Comparison of ENCODE assay signal across 16 cellular contexts in the genomic region with DNA sequence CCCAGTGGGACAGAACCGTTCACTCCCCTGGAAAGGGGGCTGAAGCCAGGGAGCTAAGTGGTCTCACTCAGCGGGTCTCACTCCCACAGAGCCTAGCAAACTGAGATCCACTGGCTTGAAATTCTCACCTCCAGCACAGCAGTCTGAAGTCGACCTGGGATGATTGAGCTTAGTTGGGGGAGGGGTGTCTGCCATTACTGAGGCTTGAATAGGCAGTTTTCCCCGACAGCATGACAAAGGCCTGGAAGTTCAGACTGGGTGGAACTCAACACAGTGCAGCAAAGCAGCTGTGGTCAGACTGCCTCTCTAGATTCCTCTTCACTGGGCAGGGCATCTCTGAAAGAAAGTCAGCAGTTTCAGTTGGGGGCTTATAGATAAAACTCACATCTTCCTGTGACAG.
DNase-seq lines count a peak whose midpoint lies in the region; ATAC-seq, FAIRE-seq and TF ChIP-seq lines count a peak whose summit lies in the region.
"Had no signal": no experiment of that assay in that cellular context is flagged by ENCODE, and none has a peak within 500 bp of the region (broad histone marks: within the 10 kb centered on the region; RNA-seq: fewer than 3 reads in every experiment).

No MANE protein-coding gene starts in this region.

- FAIRE-seq in H1 (lab: Jason Lieb, UNC) = no peak
- FAIRE-seq: G401.6, GM12891 had no signal

- H3K36me3 ChIP-seq in GM23338 (ENCODE audit: insufficient read depth) (no peaks in the 10 kb centered on the region), H1 (ENCODE audit: control insufficient read depth in 2 of 4, insufficient read depth in 4 of 4, low read length in 3 of 4) (no peaks in the 10 kb centered on the region), mesendoderm (ENCODE audit: control insufficient read depth, insufficient read depth, low read length) (no peaks in the 10 kb centered on the region)
- H3K36me3 ChIP-seq in naive thymus-derived CD4-positive, alpha-beta T cell (ENCODE audit: control insufficient read depth in 2 of 3, insufficient read depth in 3 of 3, low read length in 3 of 3) = no peaks in the 10 kb centered on the region
- H3K36me3 ChIP-seq: BLaER1 treated with 17β-estradiol and CSF1 and Interleukin-3, amounts not matched to agents 10 nM and 100 nM had no signal

- peak; percentile 52 for DNase-seq in GM23338 (ENCODE audit: low spot score)
- DNase-seq in H1 (ENCODE audit: low read depth in 1 of 2, low spot score in 2 of 2) = no peak
- DNase-seq in mesendoderm = peak; percentile 54
- no peak for DNase-seq in progenitor cell of endocrine pancreas (ENCODE audit: low spot score, unreplicated experiment)
- DNase-seq in MCF 10A (ENCODE audit: unreplicated experiment) = no peak
- DNase-seq in naive thymus-derived CD4-positive, alpha-beta T cell = no peak
- DNase-seq: ACHN; Calu3; CD4-positive, CD25-positive, alpha-beta regulatory T cell; DMS 273 treated with DMSO at 0.1 percent for 48 hours; IMR-90 had no signal

- H3K4ac ChIP-seq in H1 (replicated peaks; ENCODE audit: insufficient read length, low read depth, low read length) = no peak overlapping the region
- H3K4ac ChIP-seq in mesendoderm (ENCODE audit: low read depth, low read length) = no peak overlapping the region

- ATAC-seq in GM23338 (peak; percentile 83), HG03565 (IDR thresholded peaks at IDR 0.05; ENCODE audit: unreplicated experiment) (no peak)
- no peak for ATAC-seq in naive thymus-derived CD4-positive, alpha-beta T cell
- ATAC-seq: HCT116 had no signal

- peak overlapping the region; percentile 66; the same call in 1 of the 2 replicates for H2BK5ac ChIP-seq in H1 (ENCODE audit: low read depth, low read length)
- H2BK5ac ChIP-seq in mesendoderm (ENCODE audit: low read length) = no peak overlapping the region

- no peak overlapping the region for H3K4me3 ChIP-seq in GM23338
- H3K4me3 ChIP-seq in H1 (ENCODE audit: extremely low read depth in 1 of 4, insufficient read depth in 2 of 4, low read depth in 3 of 4, low read length in 4 of 4) = no peak overlapping the region
- H3K4me3 ChIP-seq in mesendoderm (ENCODE audit: low read length) = no peak overlapping the region
- no peak overlapping the region for H3K4me3 ChIP-seq in naive thymus-derived CD4-positive, alpha-beta T cell (ENCODE audit: low read length)
- H3K4me3 ChIP-seq: BLaER1 treated with 17β-estradiol and CSF1 and Interleukin-3, amounts not matched to agents 10 nM and 100 nM had no signal

- no peak overlapping the region for H3K23ac ChIP-seq in H1 (ENCODE audit: insufficient read length)
- no peak overlapping the region for H3K23ac ChIP-seq in mesendoderm (ENCODE audit: low read length)

- CTCF ChIA-PET in H1 (lab: Charles Lee; ENCODE audit: partially characterized antibody) (no interaction called here), MCF 10A (lab: Yijun Ruan, JAX) (no interaction called here)
- CTCF ChIA-PET in naive thymus-derived CD4-positive, alpha-beta T cell (lab: Charles Lee) = no interaction called here

- H2BK20ac ChIP-seq in H1 (ENCODE audit: low read length) = peak overlapping the region; percentile 48; the same call in 1 of the 2 replicates

- no peaks in the 10 kb centered on the region for H3K79me2 ChIP-seq in GM23338 (replicated peaks; ENCODE audit: insufficient read depth)
- no peaks in the 10 kb centered on the region for H3K79me2 ChIP-seq in H1 (ENCODE audit: control insufficient read depth in 1 of 2, insufficient read depth in 2 of 2, low read length in 2 of 2)
- no peaks in the 10 kb centered on the region for H3K79me2 ChIP-seq in mesendoderm (ENCODE audit: control insufficient read depth, insufficient read depth, low read length)

- TF ChIP-seq RAD21 in H1 (IDR thresholded peaks at IDR 0.05 in 1 of 2, conservative IDR thresholded peaks at IDR 0.05 in 1 of 2; ENCODE audit: low read depth in 2 of 2, low read length in 2 of 2) = no peak

- 0 out of 3 replicates have a peak, but pooled peaks cover 2% of the 10 kb centered on the region for H3K36me3 Mint-ChIP-seq in GM23338 (ENCODE audit: low read depth)
- H3K36me3 Mint-ChIP-seq in progenitor cell of endocrine pancreas (ENCODE audit: insufficient read depth) = no peaks in the 10 kb centered on the region
- H3K36me3 Mint-ChIP-seq in MCF 10A (ENCODE audit: insufficient read depth, unreplicated experiment) = no peaks in the 10 kb centered on the region
- no peaks in the 10 kb centered on the region for H3K36me3 Mint-ChIP-seq in naive thymus-derived CD4-positive, alpha-beta T cell
- H3K36me3 Mint-ChIP-seq: CD4-positive, CD25-positive, alpha-beta regulatory T cell had no signal

- TF ChIP-seq POLR2A in H1 (IDR thresholded peaks at IDR 0.05; ENCODE audit: control extremely low read depth in 1 of 2, low read depth in 2 of 2, low read length in 2 of 2) = no peak

- H3K18ac ChIP-seq in H1 (ENCODE audit: extremely low read depth, low read length) (no peak overlapping the region), mesendoderm (ENCODE audit: low read length) (no peak overlapping the region)

- no peak overlapping the region for H4K91ac ChIP-seq in H1 (replicated peaks; ENCODE audit: insufficient read length, low read length)

- H2AFZ ChIP-seq in GM23338 (peak overlapping the region; percentile 75), H1 (ENCODE audit: low read length) (peak overlapping the region; percentile 1; the same call in 1 of the 2 replicates)

- H2BK12ac ChIP-seq in H1 (ENCODE audit: low read depth, low read length) = peak overlapping the region; percentile 84; the same call in 1 of the 2 replicates

- H4K20me1 ChIP-seq in GM23338 (replicated peaks; ENCODE audit: insufficient read depth) (no peaks in the 10 kb centered on the region), H1 (replicated peaks in 1 of 2; ENCODE audit: control insufficient read depth in 1 of 2, insufficient read depth in 2 of 2, low read length in 2 of 2) (no peaks in the 10 kb centered on the region)
- H4K20me1 ChIP-seq: BLaER1 treated with 17β-estradiol and CSF1 and Interleukin-3, amounts not matched to agents 10 nM and 100 nM had no signal

- H3K9me3 Mint-ChIP-seq in GM23338 = no peaks in the 10 kb centered on the region; the same call in 2 of the 3 replicates
- H3K9me3 Mint-ChIP-seq in progenitor cell of endocrine pancreas (ENCODE audit: low read depth) = peaks cover 17% of the 10 kb centered on the region
- no peaks in the 10 kb centered on the region for H3K9me3 Mint-ChIP-seq in MCF 10A (ENCODE audit: unreplicated experiment)
- H3K9me3 Mint-ChIP-seq in naive thymus-derived CD4-positive, alpha-beta T cell = peaks cover 0 to 49% (median 25%) of the 10 kb centered on the region in 11 donors

- no peak overlapping the region for H3K56ac ChIP-seq in H1 (replicated peaks; ENCODE audit: insufficient read length, low read depth, low read length)
- H3K56ac ChIP-seq in mesendoderm (ENCODE audit: low read length) = peak overlapping the region; percentile 7

- H3K23me2 ChIP-seq in H1 (ENCODE audit: low read depth, low read length) = no peaks in the 10 kb centered on the region

- 78% methylated on average over 4 of the region's 4 CpGs; no CpG with 5 or more reads in 1 of the 2 experiments for WGBS in H1 (ENCODE audit: extremely low coverage in 1 of 2, insufficient coverage in 1 of 2, insufficient read length in 1 of 2, insufficient replicate concordance in 2 of 2, low coverage in 1 of 2, low lambda C conversion rate in 2 of 2, missing lambda C conversion rate in 1 of 2), 2 experiments
- WGBS in mesendoderm (ENCODE audit: extremely low coverage, insufficient coverage, low lambda C conversion rate) = no CpG with 5 or more reads among the region's 4 CpGs

- POLR2A ChIA-PET in H1 (lab: Charles Lee; ENCODE audit: partially characterized antibody) = interaction anchor here (1.1 kb wide), 1 partner anchor 115 kb away, joined by 4 read pairs; no protein-coding TSS in a partner anchor
- POLR2A ChIA-PET in MCF 10A (lab: Yijun Ruan, JAX) = no interaction called here
- POLR2A ChIA-PET in naive thymus-derived CD4-positive, alpha-beta T cell (lab: Charles Lee) = no interaction called here

- H3F3A ChIP-seq in GM23338 (replicated peaks; ENCODE audit: low read depth) = no peaks in the 10 kb centered on the region

- no peak overlapping the region for H3K9ac ChIP-seq in H1 (replicated peaks in 1 of 4; ENCODE audit: extremely low read depth in 1 of 4, low read depth in 3 of 4, low read length in 3 of 4)
- H3K9ac ChIP-seq in mesendoderm (ENCODE audit: low read length) = no peak overlapping the region
- H3K9ac ChIP-seq: BLaER1 treated with 17β-estradiol and CSF1 and Interleukin-3, amounts not matched to agents 10 nM and 100 nM had no signal

- H3K9me3 ChIP-seq in H1 (ENCODE audit: insufficient read depth in 2 of 2, low read depth in 1 of 2, low read length in 1 of 2) = no peaks in the 10 kb centered on the region
- H3K9me3 ChIP-seq in naive thymus-derived CD4-positive, alpha-beta T cell (ENCODE audit: control insufficient read depth in 2 of 3, low read length in 3 of 3) = no peaks in the 10 kb centered on the region
- H3K9me3 ChIP-seq: BLaER1 treated with 17β-estradiol and CSF1 and Interleukin-3, amounts not matched to agents 10 nM and 100 nM had no signal

- no peak overlapping the region for H3K4me3 Mint-ChIP-seq in GM23338
- H3K4me3 Mint-ChIP-seq in progenitor cell of endocrine pancreas (ENCODE audit: low read depth) = no peak overlapping the region
- H3K4me3 Mint-ChIP-seq in MCF 10A (ENCODE audit: unreplicated experiment) = no peak overlapping the region
- H3K4me3 Mint-ChIP-seq in naive thymus-derived CD4-positive, alpha-beta T cell = no peak overlapping the region
- H3K4me3 Mint-ChIP-seq: CD4-positive, CD25-positive, alpha-beta regulatory T cell had no signal

- peaks cover 3% of the 10 kb centered on the region; the same call in 1 of the 2 replicates for H3K9me2 ChIP-seq in GM23338 (ENCODE audit: insufficient read depth)

- intact Hi-C loops in MCF 10A (cut with micrococcal nuclease) = no loop called here
- intact Hi-C loops in naive thymus-derived CD4-positive, alpha-beta T cell (cut with micrococcal nuclease) = no loop called here

- no peak overlapping the region for H3K14ac ChIP-seq in H1 (ENCODE audit: insufficient read length)

- H3K27ac Mint-ChIP-seq in GM23338 = no peak overlapping the region; the same call in 1 of the 2 replicates
- peak overlapping the region; percentile 50 for H3K27ac Mint-ChIP-seq in progenitor cell of endocrine pancreas
- H3K27ac Mint-ChIP-seq in MCF 10A (ENCODE audit: low read depth, unreplicated experiment) = no peak overlapping the region
- no peak overlapping the region for H3K27ac Mint-ChIP-seq in naive thymus-derived CD4-positive, alpha-beta T cell
- H3K27ac Mint-ChIP-seq: CD4-positive, CD25-positive, alpha-beta regulatory T cell had no signal

- TF ChIP-seq EP300 in H1 (IDR thresholded peaks at IDR 0.05; ENCODE audit: borderline replicate concordance in 1 of 2, low read depth in 2 of 2, low read length in 2 of 2) = no peak

- TF ChIP-seq CTCF in GM23338 (conservative IDR thresholded peaks at IDR 0.05; ENCODE audit: low read depth in 2 of 2) = no peak
- TF ChIP-seq CTCF in H1 (IDR thresholded peaks at IDR 0.05; ENCODE audit: control extremely low read depth in 1 of 3, insufficient read depth in 1 of 3, low read depth in 1 of 3, low read length in 3 of 3) = no peak
- TF ChIP-seq CTCF in progenitor cell of endocrine pancreas (IDR thresholded peaks at IDR 0.05; ENCODE audit: unreplicated experiment) = no peak
- no peak for TF ChIP-seq CTCF in MCF 10A (IDR thresholded peaks at IDR 0.05; ENCODE audit: unreplicated experiment)

- H4K5ac ChIP-seq in H1 (ENCODE audit: insufficient read length, low read depth, low read length) (no peak overlapping the region), mesendoderm (ENCODE audit: low read length) (no peak overlapping the region)

- H2AK5ac ChIP-seq in H1 (ENCODE audit: low read depth, low read length) (0 out of 2 replicates have a peak overlapping the region, but pooled peaks have one; percentile 39), mesendoderm (ENCODE audit: low read length) (no peak overlapping the region)

- H2BK120ac ChIP-seq in H1 (replicated peaks; ENCODE audit: low read depth, low read length) = no peak overlapping the region
- H2BK120ac ChIP-seq in mesendoderm (ENCODE audit: low read depth, low read length) = no peak overlapping the region

- H3K27me3 ChIP-seq in GM23338 (ENCODE audit: insufficient read depth) = no peaks in the 10 kb centered on the region
- H3K27me3 ChIP-seq in H1 (replicated peaks in 1 of 4; ENCODE audit: control insufficient read depth in 3 of 4, extremely low read depth in 1 of 4, insufficient read depth in 3 of 4, low read length in 3 of 4) = no peaks in the 10 kb centered on the region
- no peaks in the 10 kb centered on the region for H3K27me3 ChIP-seq in mesendoderm (ENCODE audit: insufficient read depth, low read length, poor library complexity)
- H3K27me3 ChIP-seq in naive thymus-derived CD4-positive, alpha-beta T cell (ENCODE audit: control insufficient read depth in 2 of 2, insufficient read depth in 2 of 2, low read length in 2 of 2) = no peaks in the 10 kb centered on the region
- H3K27me3 ChIP-seq: BLaER1 treated with 17β-estradiol and CSF1 and Interleukin-3, amounts not matched to agents 10 nM and 100 nM had no signal

- H4K8ac ChIP-seq in H1 (ENCODE audit: extremely low read depth, insufficient read depth, low read length) (0 out of 2 replicates have a peak overlapping the region, but pooled peaks have one; percentile 21), mesendoderm (ENCODE audit: low read depth, low read length) (no peak overlapping the region)

- H2BK15ac ChIP-seq in H1 (ENCODE audit: low read length) (no peak overlapping the region), mesendoderm (replicated peaks; ENCODE audit: low read depth) (no peak overlapping the region)

- no peak overlapping the region for H3K27ac ChIP-seq in GM23338 (ENCODE audit: low read depth)
- H3K27ac ChIP-seq in H1 (ENCODE audit: low read depth, low read length) = no peak overlapping the region
- no peak overlapping the region for H3K27ac ChIP-seq in mesendoderm (ENCODE audit: low read depth, low read length)
- no peak overlapping the region for H3K27ac ChIP-seq in naive thymus-derived CD4-positive, alpha-beta T cell (ENCODE audit: low read depth, low read length)
- H3K27ac ChIP-seq: BLaER1 treated with 17β-estradiol and CSF1 and Interleukin-3, amounts not matched to agents 10 nM and 100 nM had no signal

- H3K4me2 ChIP-seq in GM23338 (peak overlapping the region; percentile 49; the same call in 1 of the 2 replicates), H1 (ENCODE audit: insufficient read depth in 1 of 2, low read depth in 2 of 2, low read length in 2 of 2) (no peak overlapping the region), mesendoderm (ENCODE audit: low read length) (no peak overlapping the region)
- H3K4me2 ChIP-seq: BLaER1 treated with 17β-estradiol and CSF1 and Interleukin-3, amounts not matched to agents 10 nM and 100 nM had no signal

- H3K4me1 ChIP-seq in GM23338 (ENCODE audit: insufficient read depth) = peaks cover 23% of the 10 kb centered on the region
- peaks cover 0 to 4% (median 0%) of the 10 kb centered on the region in 4 experiments; a peak in 1 of 7 replicates for H3K4me1 ChIP-seq in H1 (replicated peaks in 1 of 4; ENCODE audit: control insufficient read depth in 3 of 4, insufficient read depth in 4 of 4, low read length in 3 of 4)
- H3K4me1 ChIP-seq in mesendoderm (ENCODE audit: control insufficient read depth, low read depth, low read length) = no peaks in the 10 kb centered on the region
- no peaks in the 10 kb centered on the region for H3K4me1 ChIP-seq in naive thymus-derived CD4-positive, alpha-beta T cell (ENCODE audit: control insufficient read depth in 2 of 2, insufficient read depth in 2 of 2, low read length in 2 of 2)
- H3K4me1 ChIP-seq: BLaER1 treated with 17β-estradiol and CSF1 and Interleukin-3, amounts not matched to agents 10 nM and 100 nM had no signal

- H3K27me3 Mint-ChIP-seq in GM23338 (ENCODE audit: insufficient read depth, low read depth, poor library complexity) (peaks cover 2% of the 10 kb centered on the region), progenitor cell of endocrine pancreas (no peaks in the 10 kb centered on the region), MCF 10A (ENCODE audit: insufficient read depth, unreplicated experiment) (no peaks in the 10 kb centered on the region)
- no peaks in the 10 kb centered on the region for H3K27me3 Mint-ChIP-seq in naive thymus-derived CD4-positive, alpha-beta T cell
- H3K27me3 Mint-ChIP-seq: CD4-positive, CD25-positive, alpha-beta regulatory T cell had no signal

- BruUV-seq in MCF 10A (replicated peaks; lab: Mats Ljungman, UMichigan) = no TSS peak

- H3K79me1 ChIP-seq in H1 (ENCODE audit: low read depth, low read length) (no peaks in the 10 kb centered on the region), mesendoderm (ENCODE audit: low read length) (no peaks in the 10 kb centered on the region)

- H3K4me1 Mint-ChIP-seq in GM23338 (peaks cover 19% of the 10 kb centered on the region), progenitor cell of endocrine pancreas (ENCODE audit: low read depth) (peaks cover 16% of the 10 kb centered on the region), MCF 10A (ENCODE audit: insufficient read depth, unreplicated experiment) (no peaks in the 10 kb centered on the region)
- no peaks in the 10 kb centered on the region for H3K4me1 Mint-ChIP-seq in naive thymus-derived CD4-positive, alpha-beta T cell
- H3K4me1 Mint-ChIP-seq: CD4-positive, CD25-positive, alpha-beta regulatory T cell had no signal

Comparison
In these comparisons a context has a peak if more than half of its experiments do, and no peak if none do; other contexts are left out.
1. DNase-seq: peak in GM23338 (single experiment) and mesendoderm (single experiment); none in H1 (0 of 2), progenitor cell of endocrine pancreas (single experiment), MCF 10A (single experiment) and naive thymus-derived CD4-positive, alpha-beta T cell (0 of 9).